In the genomic region with DNA sequence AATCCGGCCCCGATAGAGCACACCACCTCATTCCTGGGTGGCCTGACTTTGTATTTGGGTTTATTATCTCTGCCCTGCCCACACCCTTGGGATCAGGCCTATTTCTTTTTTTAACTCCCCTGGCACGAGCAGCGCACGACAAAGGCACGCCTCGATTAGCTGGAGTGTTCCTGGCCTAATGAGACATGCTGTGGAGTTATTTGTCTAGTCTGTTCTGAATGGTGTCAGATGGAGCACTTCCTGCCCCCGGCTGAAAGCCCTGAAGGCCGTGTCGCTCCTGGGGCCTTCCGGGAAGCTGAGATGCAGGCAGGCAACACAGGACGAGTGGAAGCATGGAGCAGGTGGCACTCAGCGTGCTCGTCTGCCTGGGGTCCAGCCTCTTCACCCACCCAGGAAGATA, we compare ENCODE assay signal across 13 cellular contexts. TPM values are rescaled to one million over a fixed set of nuclear protein-coding genes. Genes with fewer than 3 reads are reported as not detected.
DNase-seq lines count a peak whose midpoint lies in the region; ATAC-seq and TF ChIP-seq lines count a peak whose summit lies in the region.
"Had no signal": no experiment of that assay in that cellular context is flagged by ENCODE, and none has a peak within 500 bp of the region (broad histone marks: within the 10 kb centered on the region; RNA-seq: fewer than 3 reads in every experiment).

No MANE protein-coding gene starts in this region.

- WGBS in upper lobe of left lung, 2 donors: 40 to 41% methylated on average over 8 to 14 of the region's 14 CpGs

- H3K36me3 ChIP-seq in muscle layer of colon (ENCODE audit: insufficient read depth, low read length): no peaks in the 10 kb centered on the region
- H3K36me3 ChIP-seq in upper lobe of left lung: no peaks in the 10 kb centered on the region

- ATAC-seq in upper lobe of left lung (ENCODE audit: low FRiP score in 2 of 2): peak; percentile 19 to 44
- ATAC-seq: CD8-positive, alpha-beta T cell had no signal

- H3K27me3 ChIP-seq in muscle layer of colon (ENCODE audit: control insufficient read depth in 1 of 2, insufficient read depth in 2 of 2, low read length in 2 of 2) (no peaks in the 10 kb centered on the region), upper lobe of left lung (no peaks in the 10 kb centered on the region)

- no peaks in the 10 kb centered on the region; the same call in 1 of the 2 replicates for H3K27me3 Mint-ChIP-seq in HFFc6 (ENCODE audit: insufficient read depth)
- H3K27me3 Mint-ChIP-seq: IgD-negative memory B cell; stimulated activated naive CD8-positive, alpha-beta T cell treated with anti-CD3 and anti-CD28 coated beads, Interleukin-15, Interleukin-2, amounts not matched to agents 100 ng/mL and 50 ng/mL, for 24 hours had no signal

- no peak for TF ChIP-seq CTCF in fibroblast of the aortic adventitia (IDR thresholded peaks at IDR 0.05; ENCODE audit: insufficient read depth, low read length)
- TF ChIP-seq CTCF in upper lobe of left lung (IDR thresholded peaks at IDR 0.05): no peak
- no peak for TF ChIP-seq CTCF in HFFc6 (IDR thresholded peaks at IDR 0.05)

- DNase-seq in NCI-H146 (lab: John Stamatoyannopoulos, UW) (peak; percentile 17), fibroblast of the aortic adventitia (ENCODE audit: low read depth) (peak; percentile 46), upper lobe of left lung (peak in 1 of 2 donors; percentile 28), HFFc6 (no peak), SK-N-DZ (ENCODE audit: low spot score) (no peak)
- DNase-seq in stimulated activated naive CD4-positive, alpha-beta T cell (lab: John Stamatoyannopoulos, UW): no peak
- DNase-seq: activated naive CD4-positive, alpha-beta T cell treated with Interleukin-2 at 50 U/mL for 16 hours; CD8-positive, alpha-beta T cell; SHP77 treated with DMSO at 0.1 percent for 48 hours; stimulated activated CD4-positive, alpha-beta T cell treated with anti-CD3 and anti-CD28 coated beads, Interleukin-4, amount 100 ng/mL, for 4 hours had no signal

- peaks cover 17% of the 10 kb centered on the region for H3K9me3 Mint-ChIP-seq in HFFc6
- H3K9me3 Mint-ChIP-seq: CD8-positive, alpha-beta T cell; IgD-negative memory B cell; stimulated activated naive CD8-positive, alpha-beta T cell treated with anti-CD3 and anti-CD28 coated beads, Interleukin-15, Interleukin-2, amounts not matched to agents 100 ng/mL and 50 ng/mL, for 24 hours had no signal

- H3K4me3 ChIP-seq in fibroblast of the aortic adventitia (ENCODE audit: low read depth, low read length) (no peak overlapping the region), muscle layer of colon (ENCODE audit: low read depth in 1 of 2, low read length in 2 of 2) (no peak overlapping the region), upper lobe of left lung (no peak overlapping the region)

- H3K27ac ChIP-seq in muscle layer of colon (ENCODE audit: low read depth, low read length): peak overlapping the region; percentile 29
- peak overlapping the region; percentile 24 to 69 (median 55) for H3K27ac ChIP-seq in upper lobe of left lung

- no peak for TF ChIP-seq EP300 in upper lobe of left lung (IDR thresholded peaks at IDR 0.05)

- no peaks in the 10 kb centered on the region for H3K36me3 Mint-ChIP-seq in HFFc6 (ENCODE audit: low read depth)
- H3K36me3 Mint-ChIP-seq: CD8-positive, alpha-beta T cell had no signal

- H3K9me3 ChIP-seq in muscle layer of colon (ENCODE audit: low read length) (no peaks in the 10 kb centered on the region), upper lobe of left lung (no peaks in the 10 kb centered on the region)

- H3K9ac ChIP-seq in muscle layer of colon (ENCODE audit: low read length): no peak overlapping the region

- H3K4me1 ChIP-seq in muscle layer of colon (ENCODE audit: insufficient read depth, low read length) (peaks cover 57% of the 10 kb centered on the region), upper lobe of left lung (peaks cover 18 to 27% (median 19%) of the 10 kb centered on the region in 4 donors)

- no peak overlapping the region for H3K4me3 Mint-ChIP-seq in HFFc6
- H3K4me3 Mint-ChIP-seq: CD8-positive, alpha-beta T cell; IgD-negative memory B cell; stimulated activated naive CD8-positive, alpha-beta T cell treated with anti-CD3 and anti-CD28 coated beads, Interleukin-15, Interleukin-2, amounts not matched to agents 100 ng/mL and 50 ng/mL, for 24 hours had no signal

- TF ChIP-seq POLR2A in upper lobe of left lung (IDR thresholded peaks at IDR 0.05): no peak

- H3K27ac Mint-ChIP-seq in HFFc6: no peak overlapping the region
- H3K27ac Mint-ChIP-seq: CD8-positive, alpha-beta T cell; stimulated activated naive CD8-positive, alpha-beta T cell treated with anti-CD3 and anti-CD28 coated beads, Interleukin-15, Interleukin-2, amounts not matched to agents 100 ng/mL and 50 ng/mL, for 24 hours had no signal

- H3K4me1 Mint-ChIP-seq in HFFc6 (ENCODE audit: low read depth): no peaks in the 10 kb centered on the region

RNA-seq across cellular contexts. Expression of gene LARGE1, which starts 47.1 kb away (rescaled TPM):
- 15.0 and 124 TPM in 2 replicates for total RNA-seq in fibroblast of the aortic adventitia (ENCODE audit: low replicate concordance)
- total RNA-seq in upper lobe of left lung: 10 to 100 TPM; 14.0 to 56.6 (median 25.3) TPM
- 1 to 10 TPM; 4.9 to 7.3 (median 6.5) TPM for total RNA-seq in HFFc6 (2021; fragmentation: NEBNext Ultra II Directional; extraction: Animal tissue kit (Norgen Biotek cat#: 25700))
- 13.9 and 14.6 TPM in 2 replicates for polyA plus RNA-seq in SK-N-DZ (2014; cell fraction: cytosol; rRNA removed)
- 9.5 and 10.4 TPM in 2 replicates for polyA plus RNA-seq in SK-N-DZ (2014; cell fraction: nucleus; rRNA removed)

Comparison
In these comparisons a context has a peak if more than half of its experiments do, and no peak if none do; other contexts are left out.
1. DNase-seq: peak in NCI-H146 (single experiment) and fibroblast of the aortic adventitia (single experiment); none in HFFc6 (single experiment), stimulated activated naive CD4-positive, alpha-beta T cell (0 of 6) and SK-N-DZ (single experiment).